8 cellular contexts compared by ENCODE assay signal in genomic region chr1:193569696-193570269, GRCh38.
DNase-seq lines count a peak whose midpoint lies in the region; ATAC-seq and TF ChIP-seq lines count a peak whose summit lies in the region.
"Had no signal": no experiment of that assay in that cellular context is flagged by ENCODE, and none has a peak within 500 bp of the region (broad histone marks: within the 10 kb centered on the region; RNA-seq: fewer than 3 reads in every experiment).

No MANE protein-coding gene starts in this region.

- no peak for TF ChIP-seq CTCF in brain microvascular endothelial cell (IDR thresholded peaks at IDR 0.05; ENCODE audit: low read depth, low read length, missing control alignments)
- no peak for TF ChIP-seq CTCF in lower leg skin (IDR thresholded peaks at IDR 0.05)
- no peak for TF ChIP-seq CTCF in esophagus squamous epithelium (IDR thresholded peaks at IDR 0.05)

- ATAC-seq in GM19351 (IDR thresholded peaks at IDR 0.05; ENCODE audit: unreplicated experiment): peak; percentile 66
- ATAC-seq in HG03460 (IDR thresholded peaks at IDR 0.05; ENCODE audit: unreplicated experiment): peak; percentile 79
- ATAC-seq in GM21528 (IDR thresholded peaks at IDR 0.05; ENCODE audit: low FRiP score, unreplicated experiment): no peak

- H3K9me3 ChIP-seq in esophagus squamous epithelium: no peaks in the 10 kb centered on the region

- TF ChIP-seq POLR2A in lower leg skin (IDR thresholded peaks at IDR 0.05) (no peak), esophagus squamous epithelium (IDR thresholded peaks at IDR 0.05) (no peak)

- H3K27me3 ChIP-seq in brain microvascular endothelial cell (replicated peaks): no peaks in the 10 kb centered on the region
- no peaks in the 10 kb centered on the region for H3K27me3 ChIP-seq in esophagus squamous epithelium

- H3K4me3 ChIP-seq in brain microvascular endothelial cell (ENCODE audit: low read depth, low read length) (no peak overlapping the region), lower leg skin (ENCODE audit: low read depth, poor library complexity, severe bottlenecking) (no peak overlapping the region), esophagus squamous epithelium (no peak overlapping the region)

- H3K27ac ChIP-seq in brain microvascular endothelial cell: peak overlapping the region; percentile 67
- H3K27ac ChIP-seq in esophagus squamous epithelium: peak overlapping the region in 1 of 4 donors; percentile 24

- intact Hi-C loops in lower leg skin (cut with DNase I; ENCODE audit: low total_unique reads) (no loop called here), esophagus squamous epithelium (cut with DNase I) (no loop called here)

- no peaks in the 10 kb centered on the region for H3K4me1 ChIP-seq in esophagus squamous epithelium

- in situ Hi-C loops in brain microvascular endothelial cell (cut with HindIII; ENCODE audit: low pct_ligation_motif_present, low sequenced_read_pairs): no loop called here

- peak; percentile 90 for DNase-seq in brain microvascular endothelial cell
- DNase-seq in renal cortical epithelial cell (ENCODE audit: low read depth): peak; percentile 96
- DNase-seq in lower leg skin (ENCODE audit: low spot score in 2 of 2): no peak
- DNase-seq in esophagus squamous epithelium (lab: John Stamatoyannopoulos, UW): no peak
- DNase-seq: NCI-H446 had no signal

- H3K36me3 ChIP-seq in brain microvascular endothelial cell (replicated peaks) (no peaks in the 10 kb centered on the region), esophagus squamous epithelium (no peaks in the 10 kb centered on the region)

Comparison
In these comparisons a context has a peak if more than half of its experiments do, and no peak if none do; other contexts are left out.
1. DNase-seq: peak in brain microvascular endothelial cell (single experiment) and renal cortical epithelial cell (single experiment); none in lower leg skin (0 of 2) and esophagus squamous epithelium (single experiment).